ENCODE assay signal across 28 cellular contexts in the genomic region with DNA sequence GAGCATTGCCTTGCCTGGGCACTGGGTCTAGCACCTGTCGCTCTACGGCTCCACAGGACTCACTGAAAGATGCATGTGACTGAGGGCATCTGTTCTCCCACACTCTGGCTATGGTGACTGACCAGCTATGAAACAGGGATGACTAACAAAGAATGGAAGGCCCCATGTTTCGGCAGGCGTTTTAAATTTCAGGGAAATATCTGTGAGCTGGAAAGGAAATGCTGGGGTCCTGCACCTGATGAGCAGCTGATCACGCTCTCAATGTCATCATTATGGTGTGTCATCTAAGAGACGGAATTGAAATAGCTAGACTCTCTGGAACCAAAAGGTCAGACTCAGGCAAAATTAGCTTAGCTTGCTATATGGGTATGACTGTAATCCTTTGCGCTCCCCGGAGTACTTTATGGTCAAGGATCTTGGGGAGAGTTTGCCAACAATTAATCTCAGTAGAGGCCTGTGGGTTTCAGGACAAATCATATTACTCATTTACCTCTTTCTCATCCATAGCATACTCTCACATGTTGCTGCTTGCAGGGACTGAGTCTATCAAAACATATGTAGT. TPM values are rescaled to one million over a fixed set of nuclear protein-coding genes. Genes with fewer than 3 reads are reported as not detected.
DNase-seq lines count a peak whose midpoint lies in the region; FAIRE-seq and TF ChIP-seq lines count a peak whose summit lies in the region.
"Had no signal": no experiment of that assay in that cellular context is flagged by ENCODE, and none has a peak within 500 bp of the region (broad histone marks: within the 10 kb centered on the region; RNA-seq: fewer than 3 reads in every experiment).

No MANE protein-coding gene starts in this region.

- H3K9ac ChIP-seq in astrocyte (ENCODE audit: low read length): no peak overlapping the region

- H3K79me2 ChIP-seq in astrocyte (ENCODE audit: insufficient read depth, low read length): no peaks in the 10 kb centered on the region

- H3K36me3 ChIP-seq in astrocyte (ENCODE audit: insufficient read depth, low read length): no peaks in the 10 kb centered on the region
- H3K36me3 ChIP-seq: pancreas, upper lobe of left lung had no signal

- H2AFZ ChIP-seq in astrocyte (ENCODE audit: low read depth, low read length): no peak overlapping the region

- no peak overlapping the region for H3K27ac Mint-ChIP-seq in astrocyte (ENCODE audit: unreplicated experiment)
- no peak overlapping the region for H3K27ac Mint-ChIP-seq in nephron progenitor cell
- H3K27ac Mint-ChIP-seq: activated CD8-positive, alpha-beta T cell treated with anti-CD3 and anti-CD28 coated beads, Interleukin-2, amount 10 ng/mL, durations not matched to agents 7 days and 5 days; CD4-positive, CD25-positive, alpha-beta regulatory T cell; stimulated activated naive CD8-positive, alpha-beta T cell treated with anti-CD3 and anti-CD28 coated beads, Interleukin-15, amount 100 ng/mL, for 72 hours had no signal

- H4K20me1 ChIP-seq in astrocyte (ENCODE audit: insufficient read depth, low read length): no peaks in the 10 kb centered on the region

- no peak overlapping the region for H3K27ac ChIP-seq in astrocyte (ENCODE audit: low read depth, low read length)
- H3K27ac ChIP-seq: pancreas, upper lobe of left lung had no signal

- no peaks in the 10 kb centered on the region for H3K9me3 ChIP-seq in astrocyte (ENCODE audit: insufficient read depth, low read depth, low read length)
- H3K9me3 ChIP-seq: pancreas, upper lobe of left lung had no signal

- DNase-seq in HPDE6-E6E7 (ENCODE audit: extremely low spot score): peak; percentile 80
- DNase-seq in astrocyte (ENCODE audit: low read depth): peak; percentile 10
- DNase-seq in iris pigment epithelial cell (ENCODE audit: low read depth): peak; percentile 8
- DNase-seq in retinal pigment epithelial cell (ENCODE audit: low read depth): peak; percentile 84
- DNase-seq in nephron progenitor cell: no peak
- no peak for DNase-seq in dedifferentiated amniotic fluid mesenchymal stem cell (ENCODE audit: extremely low spot score)
- no peak for DNase-seq in stimulated activated naive CD4-positive, alpha-beta T cell treated with Interleukin-2 at 50 U/mL for 16 hours (lab: John Stamatoyannopoulos, UW)
- DNase-seq in superior temporal gyrus (ENCODE audit: extremely low spot score): no peak
- DNase-seq: activated CD8-positive, alpha-beta T cell treated with anti-CD3 and anti-CD28 coated beads, Interleukin-2, amount 10 ng/mL, durations not matched to agents 7 days and 5 days; activated naive CD4-positive, alpha-beta T cell treated with Interleukin-2 at 50 U/mL for 16 hours; activated T-cell treated with anti-CD3 and anti-CD28 coated beads, Interleukin-2, amount 50 U/mL, for 1 hour; amygdala; CD4-positive, CD25-positive, alpha-beta regulatory T cell; DMS 273 treated with DMSO at 0.1 percent for 48 hours; effector memory CD4-positive, alpha-beta T cell; head of caudate nucleus; NCI-H1105 treated with DMSO at 0.1 percent for 48 hours; NCI-H2081; pancreas; stimulated activated CD4-positive, alpha-beta T cell treated with anti-CD3 and anti-CD28 coated beads, Interleukin-2, amount 100 ng/mL, for 48 hours; stimulated activated naive CD8-positive, alpha-beta T cell treated with anti-CD3 and anti-CD28 coated beads, Interleukin-15, amount 100 ng/mL, for 72 hours; T-helper 9 cell; upper lobe of left lung had no signal

- no peaks in the 10 kb centered on the region for H3K36me3 Mint-ChIP-seq in astrocyte (ENCODE audit: low read depth, unreplicated experiment)
- no peaks in the 10 kb centered on the region for H3K36me3 Mint-ChIP-seq in nephron progenitor cell (ENCODE audit: low read depth)
- H3K36me3 Mint-ChIP-seq: CD4-positive, CD25-positive, alpha-beta regulatory T cell had no signal

- no peaks in the 10 kb centered on the region for H3K4me1 ChIP-seq in astrocyte (ENCODE audit: insufficient read depth, low read length)
- H3K4me1 ChIP-seq: pancreas, upper lobe of left lung had no signal

- no peak for TF ChIP-seq CTCF in astrocyte (IDR thresholded peaks at IDR 0.05; ENCODE audit: insufficient read depth, low read depth, low read length)
- no peak for TF ChIP-seq CTCF in retinal pigment epithelial cell (conservative IDR thresholded peaks at IDR 0.05; ENCODE audit: low read depth, low read length)
- TF ChIP-seq CTCF in nephron progenitor cell (IDR thresholded peaks at IDR 0.05): no peak

- H3K4me3 Mint-ChIP-seq in astrocyte (ENCODE audit: unreplicated experiment) (no peak overlapping the region), nephron progenitor cell (no peak overlapping the region)
- H3K4me3 Mint-ChIP-seq: activated CD8-positive, alpha-beta T cell treated with anti-CD3 and anti-CD28 coated beads, Interleukin-2, amount 10 ng/mL, durations not matched to agents 7 days and 5 days; CD4-positive, CD25-positive, alpha-beta regulatory T cell; stimulated activated naive CD8-positive, alpha-beta T cell treated with anti-CD3 and anti-CD28 coated beads, Interleukin-15, amount 100 ng/mL, for 72 hours had no signal

- no peak overlapping the region for H3K4me3 ChIP-seq in astrocyte (ENCODE audit: insufficient read depth, low read depth, low read length)
- no peak overlapping the region for H3K4me3 ChIP-seq in retinal pigment epithelial cell (ENCODE audit: low read length)
- H3K4me3 ChIP-seq: lung, pancreas, smooth muscle cell, upper lobe of left lung had no signal

- H3K27me3 Mint-ChIP-seq in astrocyte (ENCODE audit: low read depth, unreplicated experiment) (no peaks in the 10 kb centered on the region), nephron progenitor cell (ENCODE audit: low read depth, poor library complexity) (peaks cover 2% of the 10 kb centered on the region)
- H3K27me3 Mint-ChIP-seq: CD4-positive, CD25-positive, alpha-beta regulatory T cell; stimulated activated naive CD8-positive, alpha-beta T cell treated with anti-CD3 and anti-CD28 coated beads, Interleukin-15, amount 100 ng/mL, for 72 hours had no signal

- no peaks in the 10 kb centered on the region for H3K27me3 ChIP-seq in astrocyte (ENCODE audit: insufficient read depth, low read length)
- H3K27me3 ChIP-seq: pancreas, upper lobe of left lung had no signal

- H3K4me2 ChIP-seq in astrocyte (ENCODE audit: low read length): no peak overlapping the region
- H3K4me2 ChIP-seq: smooth muscle cell had no signal

- no peak for FAIRE-seq in astrocyte (lab: Jason Lieb, UNC)
- FAIRE-seq: GM12892, GM19239, HTR-8/SVneo, pancreas had no signal

- H3K4me1 Mint-ChIP-seq in astrocyte (ENCODE audit: low read depth, unreplicated experiment) (peaks cover 7% of the 10 kb centered on the region), nephron progenitor cell (no peaks in the 10 kb centered on the region)
- H3K4me1 Mint-ChIP-seq: CD4-positive, CD25-positive, alpha-beta regulatory T cell; stimulated activated naive CD8-positive, alpha-beta T cell treated with anti-CD3 and anti-CD28 coated beads, Interleukin-15, amount 100 ng/mL, for 72 hours had no signal

- H3K9me3 Mint-ChIP-seq in astrocyte (ENCODE audit: unreplicated experiment) (no peaks in the 10 kb centered on the region), nephron progenitor cell (no peaks in the 10 kb centered on the region)
- H3K9me3 Mint-ChIP-seq: stimulated activated naive CD8-positive, alpha-beta T cell treated with anti-CD3 and anti-CD28 coated beads, Interleukin-15, amount 100 ng/mL, for 72 hours had no signal

RNA-seq across cellular contexts. Expression of gene PALMD, which starts 24.5 kb away (rescaled TPM):
- 0.41 and 0.58 TPM in 2 replicates for total RNA-seq in astrocyte
- total RNA-seq: activated CD8-positive, alpha-beta T cell treated with anti-CD3 and anti-CD28 coated beads, Interleukin-2, amount 10 ng/mL, durations not matched to agents 7 days and 5 days; CD4-positive, CD25-positive, alpha-beta regulatory T cell had no signal

Comparison
In these comparisons a context has a peak if more than half of its experiments do, and no peak if none do; other contexts are left out.
1. DNase-seq: peak in HPDE6-E6E7 (single experiment), astrocyte (single experiment), iris pigment epithelial cell (single experiment) and retinal pigment epithelial cell (single experiment); none in nephron progenitor cell (single experiment), dedifferentiated amniotic fluid mesenchymal stem cell (single experiment), stimulated activated naive CD4-positive, alpha-beta T cell treated with Interleukin-2 at 50 U/mL for 16 hours (single experiment) and superior temporal gyrus (single experiment).